29 cellular contexts compared by ENCODE assay signal in genomic region chrX:137848291-137848905, GRCh38.
"Had no signal": no experiment of that assay in that cellular context is flagged by ENCODE, and none has a peak within 500 bp of the region (broad histone marks: within the 10 kb centered on the region; RNA-seq: fewer than 3 reads in every experiment).

No MANE protein-coding gene starts in this region.

- H3K4me1 ChIP-seq: body of pancreas, pancreas, prostate gland, right atrium auricular region, suprapubic skin, tibial artery, upper lobe of right lung had no signal

- H3K27me3 ChIP-seq: body of pancreas, right atrium auricular region, suprapubic skin, tibial artery, upper lobe of right lung had no signal

- H3K27ac ChIP-seq: body of pancreas, epithelial cell of prostate, pancreas, prostate gland, right atrium auricular region, suprapubic skin, tibial artery, upper lobe of right lung had no signal

- H3K36me3 Mint-ChIP-seq: activated naive CD8-positive, alpha-beta T cell; immature natural killer cell; naive thymus-derived CD4-positive, alpha-beta T cell; stimulated activated memory B cell treated with anti-CD40 and anti-IgM and Interleukin-4, amounts not matched to agents 10 μg/mL and 1 μg/mL and 100 μg/mL, for 72 hours had no signal

- H3K27me3 Mint-ChIP-seq: activated naive CD8-positive, alpha-beta T cell; naive thymus-derived CD4-positive, alpha-beta T cell; stimulated activated memory B cell treated with anti-CD40 and anti-IgM and Interleukin-4, amounts not matched to agents 10 μg/mL and 1 μg/mL and 100 μg/mL, for 72 hours had no signal

- H3K4me3 ChIP-seq: body of pancreas, pancreas, prostate gland, right atrium auricular region, smooth muscle cell, suprapubic skin, tibial artery, upper lobe of right lung had no signal

- H3K27ac Mint-ChIP-seq: activated naive CD8-positive, alpha-beta T cell; immature natural killer cell; naive thymus-derived CD4-positive, alpha-beta T cell; stimulated activated memory B cell treated with anti-CD40 and anti-IgM and Interleukin-4, amounts not matched to agents 10 μg/mL and 1 μg/mL and 100 μg/mL, for 72 hours; T-helper 2 cell treated with Interferon-gamma antibody and Interleukin-4, amounts not matched to agents 5 μg/mL and 100 μg/mL, for 36 hours had no signal

- H3K9me3 Mint-ChIP-seq: stimulated activated memory B cell treated with anti-CD40 and anti-IgM and Interleukin-4, amounts not matched to agents 10 μg/mL and 1 μg/mL and 100 μg/mL, for 72 hours; T-helper 2 cell treated with Interferon-gamma antibody and Interleukin-4, amounts not matched to agents 5 μg/mL and 100 μg/mL, for 36 hours had no signal

- H3K9me3 ChIP-seq: body of pancreas, pancreas, prostate gland, right atrium auricular region, suprapubic skin, tibial artery, upper lobe of right lung had no signal

- H3K4me1 Mint-ChIP-seq: immature natural killer cell; naive thymus-derived CD4-positive, alpha-beta T cell; stimulated activated memory B cell treated with anti-CD40 and anti-IgM and Interleukin-4, amounts not matched to agents 10 μg/mL and 1 μg/mL and 100 μg/mL, for 72 hours had no signal

- H3K36me3 ChIP-seq: pancreas, prostate gland, right atrium auricular region, suprapubic skin, tibial artery, upper lobe of right lung had no signal

- H3K4me3 Mint-ChIP-seq: activated naive CD8-positive, alpha-beta T cell; immature natural killer cell; naive thymus-derived CD4-positive, alpha-beta T cell; stimulated activated memory B cell treated with anti-CD40 and anti-IgM and Interleukin-4, amounts not matched to agents 10 μg/mL and 1 μg/mL and 100 μg/mL, for 72 hours; T-helper 2 cell treated with Interferon-gamma antibody and Interleukin-4, amounts not matched to agents 5 μg/mL and 100 μg/mL, for 36 hours had no signal

- H3K4me2 ChIP-seq: smooth muscle cell had no signal

- DNase-seq: activated CD4-positive, alpha-beta T cell treated with anti-CD3 and anti-CD28 coated beads for 4 hours; activated CD4-positive, alpha-beta T cell treated with anti-CD3 and anti-CD28 coated beads, Interleukin-2, amount 50 U/mL, for 4 hours; activated effector memory CD4-positive, alpha-beta T cell treated with Interleukin-2 at 50 U/mL for 16 hours; activated naive CD4-positive, alpha-beta T cell treated with Interleukin-2 at 50 U/mL for 16 hours; anterior cingulate cortex; body of pancreas; dermis blood vessel endothelial cell; effector CD4-positive, alpha-beta T cell; glutamatergic neuron; immature natural killer cell; kidney; left colon; midbrain; naive thymus-derived CD4-positive, alpha-beta T cell; nucleus accumbens; pancreas; stimulated activated CD4-positive, alpha-beta T cell treated with anti-CD3 and anti-CD28 coated beads, Interleukin-1b, Interleukin-23, amount 100 ng/mL, for 48 hours; stimulated activated CD4-positive, alpha-beta T cell treated with anti-CD3 and anti-CD28 coated beads, Interleukin-4, amount 100 ng/mL, for 4 hours; stimulated activated CD8-positive, alpha-beta memory T cell treated with anti-CD3 and anti-CD28 coated beads, Interleukin-4, amount 100 ng/mL, for 48 hours; tibial artery; upper lobe of right lung had no signal
